In the genomic region with DNA sequence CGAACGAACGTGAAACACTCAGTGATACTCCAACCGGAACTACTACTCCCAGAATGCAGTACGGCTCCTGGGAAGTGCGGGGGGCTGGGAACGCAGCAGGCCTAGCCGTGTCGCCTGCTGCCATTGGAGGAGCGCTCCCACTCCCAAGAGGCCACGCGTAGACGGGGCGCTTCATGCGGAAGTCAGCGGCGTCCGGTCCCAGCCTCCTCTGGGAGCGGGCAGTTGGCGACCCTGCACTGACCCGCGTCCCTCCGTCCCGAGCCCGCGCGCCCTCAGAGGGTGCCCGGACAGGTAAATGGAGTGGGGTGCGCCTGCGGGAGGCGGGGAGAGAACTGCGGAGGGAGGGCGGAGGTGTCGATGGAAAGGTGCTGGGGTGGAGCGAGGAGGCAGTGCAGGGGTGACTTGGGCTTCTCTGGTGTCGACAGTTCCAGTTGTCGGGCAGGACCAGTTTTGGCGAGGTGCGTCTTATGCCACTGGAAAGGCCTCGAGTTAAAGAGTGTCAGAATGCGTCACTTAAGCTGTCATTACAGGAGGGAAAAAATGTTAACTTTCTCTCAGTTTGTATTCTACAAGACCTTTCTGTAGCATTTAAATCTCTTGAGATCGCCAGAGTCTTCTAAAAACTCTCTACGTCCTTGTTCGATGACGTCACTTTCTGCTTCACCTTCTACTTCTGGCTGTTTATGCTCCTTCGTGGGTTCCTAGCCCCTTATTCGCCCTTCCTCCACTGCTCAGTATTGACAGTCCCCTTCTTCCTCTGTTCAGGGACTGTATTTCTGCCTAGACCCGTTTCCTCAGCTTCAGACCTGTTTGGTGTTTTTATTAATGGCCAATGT, we compare ENCODE assay signal across 8 cellular contexts. TPM values are rescaled to one million over a fixed set of nuclear protein-coding genes. Genes with fewer than 3 reads are reported as not detected.
DNase-seq lines count a peak whose midpoint lies in the region; ATAC-seq and TF ChIP-seq lines count a peak whose summit lies in the region.

Gene VAMP7, plus strand, starts transcription at position 188 of the 836 bp plus-strand sequence. CDS start 8,122 bp downstream, outside the sequence.

- peak within 1 kb of the TSS; percentile 90 for H3K4me3 Mint-ChIP-seq in activated T-cell treated with anti-CD3 and anti-CD28 coated beads, Interleukin-2, amount 50 U/mL, for 24 hours

- H3K36me3 Mint-ChIP-seq in activated T-cell treated with anti-CD3 and anti-CD28 coated beads, Interleukin-2, amount 50 U/mL, for 24 hours (ENCODE audit: low read depth) = peaks cover 10% of the 10 kb centered on the region

- H3K4me1 Mint-ChIP-seq in activated T-cell treated with anti-CD3 and anti-CD28 coated beads, Interleukin-2, amount 50 U/mL, for 24 hours (ENCODE audit: low read depth) = peaks cover 24% of the 10 kb centered on the region

- H3K27me3 Mint-ChIP-seq in activated T-cell treated with anti-CD3 and anti-CD28 coated beads, Interleukin-2, amount 50 U/mL, for 24 hours = peaks cover 6% of the 10 kb centered on the region

- no peaks in the 10 kb centered on the region for H3K9me3 Mint-ChIP-seq in activated T-cell treated with anti-CD3 and anti-CD28 coated beads, Interleukin-2, amount 50 U/mL, for 24 hours

- ATAC-seq in GM21717 (IDR thresholded peaks at IDR 0.05; ENCODE audit: unreplicated experiment) = peak; percentile 95
- peak; percentile 99 for ATAC-seq in esophagus mucosa

- H3K4me3 ChIP-seq in Jurkat, Clone E6-1 (ENCODE audit: low read length) = peak within 1 kb of the TSS; percentile 71

- DNase-seq in DMS53 treated with DMSO at 0.1 percent for 48 hours (lab: John Stamatoyannopoulos, UW; ENCODE audit: unreplicated experiment) (peak; percentile 88), myocyte (ENCODE audit: low read depth) (peak; percentile 86)
- DNase-seq in Jurkat, Clone E6-1 (ENCODE audit: low read depth, low spot score) = peak; percentile 82
- DNase-seq in activated T-cell treated with anti-CD3 and anti-CD28 coated beads, Interleukin-2, amount 50 U/mL, for 24 hours = peak; percentile 82
- peak; percentile 72 to 73 for DNase-seq in stimulated activated CD8-positive, alpha-beta memory T cell treated with anti-CD3 and anti-CD28 coated beads, Interleukin-7, amount 100 ng/mL, for 4 hours (ENCODE audit: low read depth in 2 of 2)

- H3K27ac Mint-ChIP-seq in activated T-cell treated with anti-CD3 and anti-CD28 coated beads, Interleukin-2, amount 50 U/mL, for 24 hours = peak within 1 kb of the TSS; percentile 95

TF ChIP-seq in PFSK-1, 5 proteins besides CTCF, POLR2A, EP300 and RAD21:
- TF ChIP-seq FOXP2 (optimal IDR thresholded peaks at IDR 0.05; ENCODE audit: borderline replicate concordance, extremely low read depth, extremely low read length, insufficient read depth) (no peak), SIN3A (IDR thresholded peaks at IDR 0.05; ENCODE audit: borderline replicate concordance, insufficient read depth, low read length) (no peak), POLR2AphosphoS5 (IDR thresholded peaks at IDR 0.05; ENCODE audit: low read depth, low read length) (peak; percentile 76), TAF1 (IDR thresholded peaks at IDR 0.05; ENCODE audit: borderline replicate concordance, insufficient read depth, low read length) (no peak)
- TF ChIP-seq, protein P1, sequence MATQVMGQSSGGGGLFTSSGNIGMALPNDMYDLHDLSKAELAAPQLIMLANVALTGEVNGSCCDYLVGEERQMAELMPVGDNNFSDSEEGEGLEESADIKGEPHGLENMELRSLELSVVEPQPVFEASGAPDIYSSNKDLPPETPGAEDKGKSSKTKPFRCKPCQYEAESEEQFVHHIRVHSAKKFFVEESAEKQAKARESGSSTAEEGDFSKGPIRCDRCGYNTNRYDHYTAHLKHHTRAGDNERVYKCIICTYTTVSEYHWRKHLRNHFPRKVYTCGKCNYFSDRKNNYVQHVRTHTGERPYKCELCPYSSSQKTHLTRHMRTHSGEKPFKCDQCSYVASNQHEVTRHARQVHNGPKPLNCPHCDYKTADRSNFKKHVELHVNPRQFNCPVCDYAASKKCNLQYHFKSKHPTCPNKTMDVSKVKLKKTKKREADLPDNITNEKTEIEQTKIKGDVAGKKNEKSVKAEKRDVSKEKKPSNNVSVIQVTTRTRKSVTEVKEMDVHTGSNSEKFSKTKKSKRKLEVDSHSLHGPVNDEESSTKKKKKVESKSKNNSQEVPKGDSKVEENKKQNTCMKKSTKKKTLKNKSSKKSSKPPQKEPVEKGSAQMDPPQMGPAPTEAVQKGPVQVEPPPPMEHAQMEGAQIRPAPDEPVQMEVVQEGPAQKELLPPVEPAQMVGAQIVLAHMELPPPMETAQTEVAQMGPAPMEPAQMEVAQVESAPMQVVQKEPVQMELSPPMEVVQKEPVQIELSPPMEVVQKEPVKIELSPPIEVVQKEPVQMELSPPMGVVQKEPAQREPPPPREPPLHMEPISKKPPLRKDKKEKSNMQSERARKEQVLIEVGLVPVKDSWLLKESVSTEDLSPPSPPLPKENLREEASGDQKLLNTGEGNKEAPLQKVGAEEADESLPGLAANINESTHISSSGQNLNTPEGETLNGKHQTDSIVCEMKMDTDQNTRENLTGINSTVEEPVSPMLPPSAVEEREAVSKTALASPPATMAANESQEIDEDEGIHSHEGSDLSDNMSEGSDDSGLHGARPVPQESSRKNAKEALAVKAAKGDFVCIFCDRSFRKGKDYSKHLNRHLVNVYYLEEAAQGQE (IDR thresholded peaks at IDR 0.05; ENCODE audit: insufficient read depth in 1 of 2, low read depth in 2 of 2, low read length in 2 of 2) = no peak

RNA-seq across cellular contexts. Expression of gene VAMP7, which starts in this region (rescaled TPM):
- polyA plus RNA-seq in Jurkat, Clone E6-1 (2012; ENCODE audit: insufficient read depth, insufficient read length) = 38.5 TPM
- 24.8 TPM for polyA plus RNA-seq in PFSK-1 (2012; ENCODE audit: insufficient read length, low read depth)
- total RNA-seq in esophagus mucosa = 24.5 TPM
- 38.4 and 40.7 TPM in 2 replicates for total RNA-seq in myocyte
- 26.7 TPM for polyA plus RNA-seq in myocyte (2012)

Comparison
In these comparisons a context has a peak if more than half of its experiments do, and no peak if none do; other contexts are left out.
1. Peak in every context shown above with its lines: DNase-seq, ATAC-seq and H3K4me3 ChIP-seq.